Comparison of ENCODE assay signal across 1 cellular context in genomic region chr11:118930152-118930712, GRCh38.
TF ChIP-seq lines count a peak whose summit lies in the region.

No MANE protein-coding gene starts in this region.

TF ChIP-seq in IMR-90, 13 proteins besides CTCF, POLR2A, EP300 and RAD21:
- TF ChIP-seq SMC3 (IDR thresholded peaks at IDR 0.05; ENCODE audit: low read depth, low read length) (peak; percentile 87), MAZ (IDR thresholded peaks at IDR 0.05; ENCODE audit: borderline replicate concordance, low read depth, low read length) (peak; percentile 31; the same call in 1 of the 2 replicates), MAFK (IDR thresholded peaks at IDR 0.05; ENCODE audit: low read depth, low read length) (no peak)
TF ChIP-seq in IMR-90: peak in this region for 2.
